ENCODE assay signal across 28 cellular contexts in the genomic region with DNA sequence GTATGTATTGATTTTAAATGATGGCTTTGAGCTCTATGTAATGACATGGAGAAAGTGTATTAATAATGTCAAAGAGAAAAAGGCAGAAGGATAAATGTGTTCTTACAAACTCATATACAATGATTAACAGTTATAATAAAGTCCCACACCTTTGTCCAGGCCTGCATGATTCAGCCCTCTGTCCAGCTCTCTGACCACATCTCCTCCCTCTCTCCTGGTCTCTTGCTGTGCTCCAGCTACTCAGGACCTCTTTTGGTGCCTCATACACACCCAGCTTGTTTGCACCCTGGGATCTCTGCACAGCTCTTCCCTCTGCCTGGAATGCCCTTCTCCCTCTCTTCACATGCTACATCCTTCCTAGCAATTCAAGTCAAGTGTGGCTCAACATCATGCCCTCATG. TPM values are rescaled to one million over a fixed set of nuclear protein-coding genes. Genes with fewer than 3 reads are reported as not detected.
"Had no signal": no experiment of that assay in that cellular context is flagged by ENCODE, and none has a peak within 500 bp of the region (broad histone marks: within the 10 kb centered on the region; RNA-seq: fewer than 3 reads in every experiment).

No MANE protein-coding gene starts in this region.

- H3K9me3 ChIP-seq: adrenal gland, Peyer's patch, SJCRH30, SK-N-SH had no signal

- H3K27me3 ChIP-seq: adrenal gland, Peyer's patch, SJCRH30 had no signal

- H3K36me3 ChIP-seq: adrenal gland, Peyer's patch, SJCRH30 had no signal

- DNase-seq: activated CD4-positive, alpha-beta T cell treated with anti-CD3 and anti-CD28 coated beads for 4 hours; activated CD8-positive, alpha-beta memory T cell treated with anti-CD3 and anti-CD28 coated beads, Interleukin-2, amount 50 U/mL, for 4 hours; activated CD8-positive, alpha-beta T cell treated with anti-CD3 and anti-CD28 coated beads for 36 hours; activated gamma-delta T cell treated with Interleukin-2 at 50 U/mL for 16 hours; activated naive CD4-positive, alpha-beta T cell treated with anti-CD3 and anti-CD28 coated beads, Interleukin-2, amount 10 ng/mL, durations not matched to agents 7 days and 5 days; activated naive CD8-positive, alpha-beta T cell treated with anti-CD3 and anti-CD28 coated beads, Interleukin-2, amount 10 ng/mL, durations not matched to agents 7 days and 5 days; activated T-cell treated with anti-CD3 and anti-CD28 coated beads, Interleukin-2, amount 50 U/mL, for 72 hours; adrenal gland; anterior cingulate cortex; Kasumi-1; KBM-7; NCI-H1092; NCI-H1417; NCI-H1694; NCI-H2029; NCI-H2107; NCI-H2171 treated with DMSO at 0.1 percent for 48 hours; NCI-H226; NCI-H526; NCI-H774; Peyer's patch; Right ventricle myocardium superior; SJCRH30; SK-N-SH had no signal

- ATAC-seq: activated CD4-positive, CD25-positive, alpha-beta regulatory T cell treated with anti-CD3 and anti-CD28 coated beads, Interleukin-2, amount 50 U/mL, for 24 hours; activated CD8-positive, alpha-beta T cell treated with anti-CD3 and anti-CD28 coated beads for 36 hours; activated T-cell treated with anti-CD3 and anti-CD28 coated beads, Interleukin-2, amount 50 U/mL, for 72 hours had no signal

- H3K4me3 ChIP-seq: adrenal gland, Peyer's patch, SJCRH30 had no signal

RNA-seq across cellular contexts. Expression of gene DMRT1, which starts 37.5 kb away (rescaled TPM):
- total RNA-seq: activated CD8-positive, alpha-beta T cell treated with anti-CD3 and anti-CD28 coated beads for 36 hours; activated naive CD8-positive, alpha-beta T cell treated with anti-CD3 and anti-CD28 coated beads, Interleukin-2, amount 10 ng/mL, durations not matched to agents 7 days and 5 days; activated T-helper 2 cell treated with anti-CD3 and anti-CD28 coated beads, Interferon-gamma antibody, Interleukin-2, Interleukin-4, amounts not matched to agents 10 μg/mL and 5 μg/mL and 100 μg/mL, durations not matched to agents 14 hours and 24 hours and 36 hours; NCI-H460; Peyer's patch; Right ventricle myocardium superior; SJCRH30; T-helper 1 cell treated with Interleukin-12 subunit alpha and Interleukin-12 subunit beta and Interleukin-4 antibody, amounts not matched to agents 30 ng/mL and 1 ng/mL, for 36 hours had no signal
